Comparison of ENCODE assay signal across 24 cellular contexts in genomic region chr3:135500034-135500433, GRCh38.
"Had no signal": no experiment of that assay in that cellular context is flagged by ENCODE, and none has a peak within 500 bp of the region (broad histone marks: within the 10 kb centered on the region; RNA-seq: fewer than 3 reads in every experiment).

No MANE protein-coding gene starts in this region.

- H3K36me3 ChIP-seq: ovary, right lobe of liver, sigmoid colon, stomach, tibial artery, transverse colon, upper lobe of right lung, vagina had no signal

- H3K27me3 ChIP-seq: ovary, right lobe of liver, sigmoid colon, vagina had no signal

- H2AFZ ChIP-seq: parathyroid adenoma had no signal

- H3K79me2 ChIP-seq: parathyroid adenoma had no signal

- H3K9me3 ChIP-seq: ovary, psoas muscle, right lobe of liver, sigmoid colon, stomach, tibial artery, transverse colon, upper lobe of right lung, vagina had no signal

- H3K27ac ChIP-seq: ovary, parathyroid adenoma, psoas muscle, right lobe of liver, sigmoid colon, stomach, tibial artery, transverse colon, upper lobe of right lung, vagina had no signal

- H3K4me1 ChIP-seq: parathyroid adenoma, psoas muscle, right lobe of liver, tibial artery, transverse colon, upper lobe of right lung, vagina had no signal

- ATAC-seq: naive thymus-derived CD8-positive, alpha-beta T cell; natural killer cell treated with Interleukin-12 subunit alpha and Interleukin-12 subunit beta and Interleukin-15 and Interleukin-18, amount 100 ng/mL, for 72 hours; psoas muscle; right cardiac atrium; right lobe of liver; stimulated activated effector memory CD8-positive, alpha-beta T cell treated with anti-CD3 and anti-CD28 coated beads, Interleukin-12 subunit alpha, Interleukin-12 subunit beta, amount 100 ng/mL, for 72 hours; stimulated activated naive B cell treated with anti-CD40 and anti-IgM and Interleukin-4, amounts not matched to agents 10 μg/mL and 1 μg/mL and 100 μg/mL, for 72 hours; upper lobe of right lung had no signal

- H3K9ac ChIP-seq: parathyroid adenoma had no signal

- DNase-seq: naive thymus-derived CD8-positive, alpha-beta T cell; nephron progenitor cell; occipital lobe; ovary; posterior cingulate gyrus; psoas muscle; right cardiac atrium; right lobe of liver; sigmoid colon; small intestine; stimulated activated CD4-positive, alpha-beta T cell treated with anti-CD3 and anti-CD28 coated beads, Interleukin-15, amount 100 ng/mL, for 24 hours; stimulated activated CD4-positive, alpha-beta T cell treated with anti-CD3 and anti-CD28 coated beads, Interleukin-2, amount 100 ng/mL, for 24 hours; stimulated activated CD4-positive, alpha-beta T cell treated with anti-CD3 and anti-CD28 coated beads, Interleukin-2, amount 100 ng/mL, for 48 hours; stimulated activated CD4-positive, alpha-beta T cell treated with anti-CD3 and anti-CD28 coated beads, Interleukin-4, amount 100 ng/mL, for 24 hours; stimulated activated naive B cell treated with anti-CD40 and anti-IgM and Interleukin-4, amounts not matched to agents 10 μg/mL and 1 μg/mL and 100 μg/mL, for 72 hours; stimulated activated naive CD4-positive, alpha-beta T cell treated with Interleukin-2 at 50 U/mL for 16 hours; stomach; tibial artery; transverse colon; upper lobe of right lung had no signal

- FAIRE-seq: small intestine had no signal

- H3K4me3 ChIP-seq: ovary, psoas muscle, right lobe of liver, sigmoid colon, stomach, tibial artery, transverse colon, upper lobe of right lung, vagina had no signal
